Comparison of ENCODE assay signal across 27 cellular contexts in the genomic region with DNA sequence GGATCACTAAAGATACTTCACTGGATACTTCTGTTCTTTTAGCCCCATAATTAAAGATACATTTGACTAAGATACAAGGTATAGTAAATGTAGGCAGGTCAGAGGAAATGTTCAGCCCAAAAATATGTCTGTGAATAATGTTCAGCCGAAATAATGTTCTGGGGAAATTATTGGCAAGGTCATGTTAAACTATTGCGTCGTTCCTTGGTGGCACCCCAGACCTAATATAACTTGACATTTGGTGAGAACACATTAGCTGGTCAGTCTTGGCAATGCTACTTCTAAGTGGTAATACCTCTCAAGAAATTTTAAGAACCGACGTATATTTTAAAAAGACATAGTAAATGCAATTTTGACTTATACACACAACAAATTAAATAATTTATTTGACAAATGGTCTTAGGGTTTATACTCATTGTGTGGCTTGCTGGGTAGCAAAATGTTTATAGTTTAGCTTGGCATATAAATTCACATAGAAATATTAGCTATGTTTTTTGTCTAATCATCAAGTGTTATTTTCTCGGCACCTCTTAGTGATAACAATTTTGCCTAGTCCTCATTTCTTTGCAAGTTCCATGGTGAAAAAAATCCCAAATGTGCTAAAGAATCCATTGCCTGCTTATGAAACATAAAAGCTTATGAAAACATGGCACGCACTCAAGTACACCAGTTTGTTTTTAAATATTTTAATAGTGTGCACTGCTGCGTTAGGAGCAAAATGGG.
DNase-seq lines count a peak whose midpoint lies in the region; ATAC-seq, FAIRE-seq and TF ChIP-seq lines count a peak whose summit lies in the region.
"Had no signal": no experiment of that assay in that cellular context is flagged by ENCODE, and none has a peak within 500 bp of the region (broad histone marks: within the 10 kb centered on the region; RNA-seq: fewer than 3 reads in every experiment).

No MANE protein-coding gene starts in this region.

- H3K4me3 ChIP-seq in prostate gland, result peak overlapping the region in 1 of 2 donors; percentile 10
- H3K4me3 ChIP-seq in GM23248, result no peak overlapping the region
- H3K4me3 ChIP-seq: colonic mucosa had no signal

- FAIRE-seq in islet of Langerhans (lab: Jason Lieb, UNC), result peak; percentile 78
- FAIRE-seq: HTR-8/SVneo had no signal

- no peak overlapping the region for H3K4me2 ChIP-seq in GM23248 (ENCODE audit: unreplicated experiment)

- ATAC-seq in HG02678 (IDR thresholded peaks at IDR 0.05; ENCODE audit: unreplicated experiment), result no peak
- ATAC-seq: activated CD8-positive, alpha-beta T cell treated with anti-CD3 and anti-CD28 coated beads, Interleukin-2, amount 10 ng/mL, durations not matched to agents 7 days and 5 days; activated T-helper 17 cell treated with anti-CD3 and anti-CD28 coated beads, Interleukin-2, amount 50 U/mL, for 72 hours; natural killer cell had no signal

- intact Hi-C loops in prostate gland (cut with DNase I), result no loop called here

- no peaks in the 10 kb centered on the region for H3K36me3 Mint-ChIP-seq in activated CD4-positive, alpha-beta T cell treated with anti-CD3 and anti-CD28 coated beads, Interleukin-2, amount 10 ng/mL, durations not matched to agents 7 days and 5 days (ENCODE audit: low read depth)
- H3K36me3 Mint-ChIP-seq: natural killer cell had no signal

- TF ChIP-seq CTCF in prostate gland (IDR thresholded peaks at IDR 0.05), result no peak

- no peaks in the 10 kb centered on the region for H3K36me3 ChIP-seq in prostate gland
- H3K36me3 ChIP-seq in GM23248 (ENCODE audit: low read depth), result no peaks in the 10 kb centered on the region
- H3K36me3 ChIP-seq: colonic mucosa, Peyer's patch had no signal

- H2AFZ ChIP-seq in GM23248, result no peak overlapping the region

- H3K4me1 Mint-ChIP-seq in activated CD4-positive, alpha-beta T cell treated with anti-CD3 and anti-CD28 coated beads, Interleukin-2, amount 10 ng/mL, durations not matched to agents 7 days and 5 days, result no peaks in the 10 kb centered on the region
- H3K4me1 Mint-ChIP-seq: activated T-helper 17 cell treated with anti-CD3 and anti-CD28 coated beads, Interleukin-2, amount 50 U/mL, for 72 hours; natural killer cell had no signal

- no peaks in the 10 kb centered on the region for H3F3A ChIP-seq in GM23248 (ENCODE audit: insufficient read depth)

- no peaks in the 10 kb centered on the region for H3K27me3 ChIP-seq in prostate gland (replicated peaks; ENCODE audit: insufficient read depth)
- peaks cover 7% of the 10 kb centered on the region for H3K27me3 ChIP-seq in GM23248 (replicated peaks; ENCODE audit: insufficient read depth)
- H3K27me3 ChIP-seq: colonic mucosa, Peyer's patch had no signal

- H3K9ac ChIP-seq in GM23248, result no peak overlapping the region

- TF ChIP-seq POLR2A in prostate gland (IDR thresholded peaks at IDR 0.05), result no peak

- in situ Hi-C loops in G401 (cut with HindIII; ENCODE audit: low sequenced_read_pairs) (no loop called here), GM23248 (cut with MboI) (no loop called here)

- H3K79me2 ChIP-seq in GM23248 (ENCODE audit: insufficient read depth), result no peaks in the 10 kb centered on the region

- peaks cover 24% of the 10 kb centered on the region for H3K27me3 Mint-ChIP-seq in activated CD4-positive, alpha-beta T cell treated with anti-CD3 and anti-CD28 coated beads, Interleukin-2, amount 10 ng/mL, durations not matched to agents 7 days and 5 days

- DNase-seq in G401 (ENCODE audit: low spot score), result peak; percentile 60
- DNase-seq in prostate gland (ENCODE audit: low spot score), result no peak
- DNase-seq in GM23248, result no peak
- no peak for DNase-seq in activated CD4-positive, alpha-beta T cell treated with anti-CD3 and anti-CD28 coated beads, Interleukin-2, amount 50 U/mL, for 4 hours
- DNase-seq in activated CD4-positive, alpha-beta T cell treated with anti-CD3 and anti-CD28 coated beads, Interleukin-2, amount 10 ng/mL, durations not matched to agents 7 days and 5 days, result no peak
- DNase-seq: activated CD8-positive, alpha-beta T cell treated with anti-CD3 and anti-CD28 coated beads, Interleukin-2, amount 10 ng/mL, durations not matched to agents 7 days and 5 days; activated naive CD4-positive, alpha-beta T cell treated with anti-CD3 and anti-CD28 coated beads, Interleukin-2, amount 50 U/mL, for 16 hours; amniotic stem cell; effector CD8-positive, alpha-beta T cell; erythroblast; KG1; midbrain; MM.1S; natural killer cell; NCI-H1105 treated with DMSO at 0.1 percent for 48 hours; NCI-H1930; NCI-H524 treated with DMSO at 0.1 percent for 48 hours; Peyer's patch; stimulated activated CD4-positive, alpha-beta T cell treated with anti-CD3 and anti-CD28 coated beads, Interleukin-4, amount 100 ng/mL, for 24 hours; trophoblast cell had no signal

- H3K4me1 ChIP-seq in prostate gland (replicated peaks), result no peaks in the 10 kb centered on the region
- no peaks in the 10 kb centered on the region for H3K4me1 ChIP-seq in GM23248 (ENCODE audit: insufficient read depth)
- H3K4me1 ChIP-seq: colonic mucosa had no signal

- 61% methylated on average over 8 of the region's 8 CpGs for WGBS in prostate gland
- WGBS in GM23248 (ENCODE audit: low coverage in 1 of 2, low lambda C conversion rate in 2 of 2, missing lambda C conversion rate in 2 of 2), 2 experiments, result 73 to 75% methylated on average over 8 of the region's 8 CpGs

- H3K27ac Mint-ChIP-seq in activated CD4-positive, alpha-beta T cell treated with anti-CD3 and anti-CD28 coated beads, Interleukin-2, amount 10 ng/mL, durations not matched to agents 7 days and 5 days, result no peak overlapping the region
- H3K27ac Mint-ChIP-seq: activated CD8-positive, alpha-beta T cell treated with anti-CD3 and anti-CD28 coated beads, Interleukin-2, amount 10 ng/mL, durations not matched to agents 7 days and 5 days; activated T-helper 17 cell treated with anti-CD3 and anti-CD28 coated beads, Interleukin-2, amount 50 U/mL, for 72 hours; natural killer cell; T-helper 2 cell treated with Interferon-gamma antibody and Interleukin-4, amounts not matched to agents 5 μg/mL and 100 μg/mL, for 36 hours had no signal

- H3K9me3 ChIP-seq in prostate gland (no peaks in the 10 kb centered on the region), GM23248 (ENCODE audit: low read depth) (no peaks in the 10 kb centered on the region)
- H3K9me3 ChIP-seq: colonic mucosa, Peyer's patch had no signal

- POLR2A ChIA-PET in activated CD4-positive, alpha-beta T cell treated with anti-CD3 and anti-CD28 coated beads, Interleukin-2, amount 10 ng/mL, durations not matched to agents 7 days and 5 days (lab: Charles Lee), result no interaction called here

- H3K9me2 ChIP-seq in GM23248 (ENCODE audit: insufficient read depth), result no peaks in the 10 kb centered on the region

- H3K27ac ChIP-seq in angular gyrus (ENCODE audit: low read depth, low read length) (peak overlapping the region; percentile 8), prostate gland (peak overlapping the region; percentile 55 to 79), GM23248 (no peak overlapping the region)
- H3K27ac ChIP-seq: Peyer's patch had no signal

- no peaks in the 10 kb centered on the region for H3K9me3 Mint-ChIP-seq in activated CD4-positive, alpha-beta T cell treated with anti-CD3 and anti-CD28 coated beads, Interleukin-2, amount 10 ng/mL, durations not matched to agents 7 days and 5 days
- H3K9me3 Mint-ChIP-seq: T-helper 2 cell treated with Interferon-gamma antibody and Interleukin-4, amounts not matched to agents 5 μg/mL and 100 μg/mL, for 36 hours had no signal

- CTCF ChIA-PET in activated CD4-positive, alpha-beta T cell treated with anti-CD3 and anti-CD28 coated beads, Interleukin-2, amount 10 ng/mL, durations not matched to agents 7 days and 5 days (lab: Charles Lee), result no interaction called here

- no peak overlapping the region for H3K4me3 Mint-ChIP-seq in activated CD4-positive, alpha-beta T cell treated with anti-CD3 and anti-CD28 coated beads, Interleukin-2, amount 10 ng/mL, durations not matched to agents 7 days and 5 days
- H3K4me3 Mint-ChIP-seq: activated CD8-positive, alpha-beta T cell treated with anti-CD3 and anti-CD28 coated beads, Interleukin-2, amount 10 ng/mL, durations not matched to agents 7 days and 5 days; activated T-helper 17 cell treated with anti-CD3 and anti-CD28 coated beads, Interleukin-2, amount 50 U/mL, for 72 hours; natural killer cell; T-helper 2 cell treated with Interferon-gamma antibody and Interleukin-4, amounts not matched to agents 5 μg/mL and 100 μg/mL, for 36 hours had no signal

- no peaks in the 10 kb centered on the region for H4K20me1 ChIP-seq in GM23248 (ENCODE audit: insufficient read depth)
